ENCODE assay signal across 18 cellular contexts in genomic region chr15:97729270-97729669, GRCh38.
A peak's percentile ranks its signal among the peaks of the same experiment; 100 is the strongest.
DNase-seq lines count a peak whose midpoint lies in the region; ATAC-seq, FAIRE-seq and TF ChIP-seq lines count a peak whose summit lies in the region.
"Had no signal": no experiment of that assay in that cellular context is flagged by ENCODE, and none has a peak within 500 bp of the region (broad histone marks: within the 10 kb centered on the region; RNA-seq: fewer than 3 reads in every experiment).

No MANE protein-coding gene starts in this region.

- DNase-seq in NCI-H82 (lab: John Stamatoyannopoulos, UW) (peak; percentile 50), NCI-H82 treated with DMSO at 0.1 percent for 48 hours (lab: John Stamatoyannopoulos, UW; ENCODE audit: unreplicated experiment) (no peak), mucosa of descending colon (peak in 1 of 3 donors; percentile 27), small intestine (peak; percentile 30), GM19240 (ENCODE audit: insufficient read length, low spot score) (no peak), hypothalamus (lab: John Stamatoyannopoulos, UW) (no peak)
- DNase-seq: CD8-positive, alpha-beta memory T cell; DMS 273 treated with DMSO at 0.1 percent for 48 hours; HFFc6; Kasumi-1; NCI-H1417; NCI-H2029; NCI-H524 treated with DMSO at 0.1 percent for 48 hours; NK-92 treated with Interleukin-12 subunit alpha and Interleukin-12 subunit beta, amount 100 ng/mL, for 24 hours had no signal

- intact Hi-C loops in mucosa of descending colon (cut with DNase I, micrococcal nuclease) = no loop called here

- H3K9me3 ChIP-seq in ectodermal cell (ENCODE audit: control insufficient read depth, low read length) = no peaks in the 10 kb centered on the region
- H3K9me3 ChIP-seq in mucosa of descending colon = no peaks in the 10 kb centered on the region
- no peaks in the 10 kb centered on the region for H3K9me3 ChIP-seq in small intestine (ENCODE audit: control insufficient read depth, low read depth)

- H3K27ac ChIP-seq in ectodermal cell (ENCODE audit: insufficient read depth, low read depth, low read length, poor library complexity, severe bottlenecking) (peak overlapping the region; percentile 56), small intestine (ENCODE audit: low read depth in 1 of 2, low read length in 1 of 2) (no peak overlapping the region)
- H3K27ac ChIP-seq: 22Rv1 had no signal

- ATAC-seq in mucosa of descending colon (peak; percentile 86), HG03442 (IDR thresholded peaks at IDR 0.05; ENCODE audit: unreplicated experiment) (no peak)

- H3K27me3 ChIP-seq in ectodermal cell (ENCODE audit: control insufficient read depth, insufficient read depth, low read length, poor library complexity, severe bottlenecking) (no peaks in the 10 kb centered on the region), small intestine (ENCODE audit: control insufficient read depth in 2 of 2, insufficient read depth in 2 of 2, low read length in 2 of 2) (no peaks in the 10 kb centered on the region)

- FAIRE-seq in small intestine (lab: Jason Lieb, UNC) = no peak
- FAIRE-seq: H1 had no signal

- H3K36me3 ChIP-seq in ectodermal cell (ENCODE audit: control insufficient read depth, insufficient read depth, low read length) = no peaks in the 10 kb centered on the region
- no peaks in the 10 kb centered on the region for H3K36me3 ChIP-seq in mucosa of descending colon (ENCODE audit: low read depth)
- no peaks in the 10 kb centered on the region for H3K36me3 ChIP-seq in small intestine (ENCODE audit: control insufficient read depth in 2 of 2, insufficient read depth in 2 of 2, low read length in 2 of 2)

- 78 to 85% methylated on average over 7 of the region's 7 CpGs for WGBS in ectodermal cell, 2 experiments
- WGBS in small intestine, 3 donors = 22 to 63% (median 45%) methylated on average over 7 of the region's 7 CpGs

- H3K4me1 ChIP-seq in ectodermal cell (ENCODE audit: control insufficient read depth, insufficient read depth, low read length) (peaks cover 8% of the 10 kb centered on the region), mucosa of descending colon (ENCODE audit: low read depth) (no peaks in the 10 kb centered on the region), small intestine (ENCODE audit: control insufficient read depth in 2 of 2, insufficient read depth in 1 of 2, low read depth in 1 of 2, low read length in 1 of 2) (no peaks in the 10 kb centered on the region)

- no peak overlapping the region for H3K4me3 ChIP-seq in ectodermal cell (ENCODE audit: insufficient read depth, low read depth, low read length)
- no peak overlapping the region for H3K4me3 ChIP-seq in mucosa of descending colon
- no peak overlapping the region for H3K4me3 ChIP-seq in small intestine (ENCODE audit: low read depth in 1 of 2, low read length in 2 of 2)

- TF ChIP-seq CTCF in mucosa of descending colon (IDR thresholded peaks at IDR 0.05) = no peak

Comparison
In these comparisons a context has a peak if more than half of its experiments do, and no peak if none do; other contexts are left out.
1. DNase-seq: peak in NCI-H82 (single experiment) and small intestine (single experiment); none in NCI-H82 treated with DMSO at 0.1 percent for 48 hours (single experiment), GM19240 (single experiment) and hypothalamus (0 of 51).